In genomic region chr7:726854-727103, GRCh38 we compare ENCODE assay signal across 8 cellular contexts. TPM values are rescaled to one million over a fixed set of nuclear protein-coding genes. Genes with fewer than 3 reads are reported as not detected.
DNase-seq lines count a peak whose midpoint lies in the region; ATAC-seq and TF ChIP-seq lines count a peak whose summit lies in the region.

No MANE protein-coding gene starts in this region.

- no peaks in the 10 kb centered on the region for H4K20me1 ChIP-seq in SK-N-SH (ENCODE audit: insufficient read depth)

- H3K9me2 ChIP-seq in SK-N-SH, result no peaks in the 10 kb centered on the region

- H3K27ac ChIP-seq in SK-N-SH (ENCODE audit: low read depth in 2 of 2, low read length in 1 of 2) (peak overlapping the region; percentile 50 to 76; a peak in 3 of 4 replicates), esophagus (ENCODE audit: low read depth in 2 of 2, low read length in 1 of 2) (peak overlapping the region in 1 of 2 donors; percentile 50), rectal smooth muscle tissue (ENCODE audit: low read depth, low read length) (peak overlapping the region; percentile 30)

- no peak overlapping the region for H2AFZ ChIP-seq in SK-N-SH (ENCODE audit: low read depth)

- DNase-seq in SK-N-SH (no peak), LNCaP clone FGC (ENCODE audit: low read depth) (no peak), GM19238 (ENCODE audit: insufficient read length, low spot score) (no peak)
- no peak for DNase-seq in NK-92 treated with Interleukin-12 subunit alpha and Interleukin-12 subunit beta, amount 100 ng/mL, for 24 hours (lab: John Stamatoyannopoulos, UW)

- H3K79me2 ChIP-seq in SK-N-SH (ENCODE audit: insufficient read depth), result peaks cover 55% of the 10 kb centered on the region; the same call in 1 of the 2 replicates

- POLR2A ChIA-PET in SK-N-SH (lab: Yijun Ruan, JAX), result interaction anchor here (1.4 to 2.0 kb wide), 2 partner anchors 30 to 41 kb away, joined by 4 to 25 read pairs; no protein-coding TSS in a partner anchor

- H3K9ac ChIP-seq in SK-N-SH, result peak overlapping the region; percentile 60
- peak overlapping the region; percentile 39 for H3K9ac ChIP-seq in rectal smooth muscle tissue (ENCODE audit: low read length)

- TF ChIP-seq CTCF in SK-N-SH (IDR thresholded peaks at IDR 0.05), result no peak
- no peak for TF ChIP-seq CTCF in LNCaP clone FGC (IDR thresholded peaks at IDR 0.05; ENCODE audit: control insufficient read depth, extremely low read depth, insufficient read depth)

- H3K27me3 ChIP-seq in SK-N-SH (ENCODE audit: insufficient read depth) (no peaks in the 10 kb centered on the region), esophagus (ENCODE audit: control insufficient read depth in 1 of 2, insufficient read depth in 2 of 2, low read length in 2 of 2) (no peaks in the 10 kb centered on the region), rectal smooth muscle tissue (ENCODE audit: control insufficient read depth, insufficient read depth, low read length) (no peaks in the 10 kb centered on the region)

- H3K4me3 ChIP-seq in SK-N-SH (ENCODE audit: low read depth in 2 of 2, low read length in 1 of 2), result peak overlapping the region; percentile 73 to 83
- peak overlapping the region; percentile 77 for H3K4me3 ChIP-seq in LNCaP clone FGC (ENCODE audit: low read depth, low read length)
- H3K4me3 ChIP-seq in esophagus (ENCODE audit: low read depth in 1 of 2, low read length in 2 of 2), result peak overlapping the region; percentile 86 to 93
- H3K4me3 ChIP-seq in rectal smooth muscle tissue (ENCODE audit: low read length), result peak overlapping the region; percentile 87

- H3K4me1 ChIP-seq in SK-N-SH (ENCODE audit: control insufficient read depth in 1 of 2, insufficient read depth in 2 of 2, low read depth in 1 of 2, low read length in 1 of 2) (peaks cover 7 to 20% of the 10 kb centered on the region in 2 experiments; a peak in 3 of 4 replicates), esophagus (ENCODE audit: control insufficient read depth in 2 of 2, insufficient read depth in 2 of 2, low read length in 1 of 2) (peaks cover 5 to 10% of the 10 kb centered on the region in 2 donors), rectal smooth muscle tissue (ENCODE audit: control insufficient read depth, insufficient read depth, low read length) (peaks cover 4% of the 10 kb centered on the region)

- ATAC-seq in SK-N-SH treated with all-trans-retinoic acid at 6 μM for 48 hours (no peak), HG03175 (IDR thresholded peaks at IDR 0.05; ENCODE audit: unreplicated experiment) (no peak)

- H3F3A ChIP-seq in SK-N-SH (replicated peaks; ENCODE audit: insufficient read depth), result no peaks in the 10 kb centered on the region

- TF ChIP-seq EP300 in SK-N-SH (IDR thresholded peaks at IDR 0.05; ENCODE audit: borderline replicate concordance in 1 of 2, low read depth in 1 of 2, low read length in 1 of 2), result no peak

- TF ChIP-seq RAD21 in SK-N-SH (IDR thresholded peaks at IDR 0.05; ENCODE audit: low read length), result no peak

- H3K9me3 ChIP-seq in SK-N-SH (no peaks in the 10 kb centered on the region), esophagus (ENCODE audit: control insufficient read depth in 2 of 2, insufficient read depth in 1 of 2, low read depth in 1 of 2, low read length in 1 of 2) (no peaks in the 10 kb centered on the region)

- H3K36me3 ChIP-seq in SK-N-SH (replicated peaks in 1 of 2; ENCODE audit: control insufficient read depth in 1 of 2, insufficient read depth in 2 of 2, low read length in 1 of 2) (peaks cover 7 to 37% of the 10 kb centered on the region in 2 experiments), esophagus (ENCODE audit: control insufficient read depth in 2 of 2, insufficient read depth in 2 of 2, low read length in 1 of 2) (peaks cover 0 to 12% of the 10 kb centered on the region in 2 donors), rectal smooth muscle tissue (ENCODE audit: control insufficient read depth, insufficient read depth, low read length) (peaks cover 6% of the 10 kb centered on the region)

- H3K4me2 ChIP-seq in SK-N-SH, result peak overlapping the region; percentile 95; the same call in 1 of the 2 replicates

- CTCF ChIA-PET in SK-N-SH (lab: Yijun Ruan, JAX), result interaction anchor here (0.6 to 1.4 kb wide), 4 partner anchors 10 to 394 kb away, joined by 3 to 5 read pairs (median 4); no protein-coding TSS in a partner anchor

- WGBS in SK-N-SH (ENCODE audit: low lambda C conversion rate), result 0% methylated on average over 13 of the region's 39 CpGs
- 0% methylated on average over 13 to 39 of the region's 39 CpGs for WGBS in esophagus, 2 donors

TF ChIP-seq in SK-N-SH, 30 proteins besides CTCF, POLR2A, EP300 and RAD21 (continues in another document):
- TF ChIP-seq RCOR1 (IDR thresholded peaks at IDR 0.05; ENCODE audit: low read length) (no peak), FOXJ3 (CRISPR knock-in tag; IDR thresholded peaks at IDR 0.05) (no peak), YY1 (IDR thresholded peaks at IDR 0.05; ENCODE audit: low read depth) (no peak), JUND (IDR thresholded peaks at IDR 0.05) (no peak), MEF2A (IDR thresholded peaks at IDR 0.05; ENCODE audit: borderline replicate concordance, low read depth) (no peak), RFX5 (IDR thresholded peaks at IDR 0.05; ENCODE audit: low read length) (no peak), FOSL2 (IDR thresholded peaks at IDR 0.05; ENCODE audit: borderline replicate concordance, low read depth) (no peak), SIN3A (IDR thresholded peaks at IDR 0.05; ENCODE audit: borderline replicate concordance, low read depth, low read length) (no peak), TEAD4 (IDR thresholded peaks at IDR 0.05; ENCODE audit: borderline replicate concordance, insufficient read depth) (no peak), NFIC (IDR thresholded peaks at IDR 0.05; ENCODE audit: borderline replicate concordance) (no peak), NRF1 (IDR thresholded peaks at IDR 0.05; ENCODE audit: low read depth, low read length) (no peak), ELF1 (IDR thresholded peaks at IDR 0.05) (no peak)

TF ChIP-seq in SK-N-SH treated with all-trans-retinoic acid at 6 μM for 48 hours, 23 proteins besides CTCF, POLR2A, EP300 and RAD21 (continues in another document):
- TF ChIP-seq ESRRG (CRISPR knock-in tag; IDR thresholded peaks at IDR 0.05) (no peak), SNAI2 (CRISPR knock-in tag; IDR thresholded peaks at IDR 0.05) (no peak), ARNTL (CRISPR knock-in tag; IDR thresholded peaks at IDR 0.05; ENCODE audit: borderline replicate concordance, low read depth) (no peak), PPARA (CRISPR knock-in tag; IDR thresholded peaks at IDR 0.05; ENCODE audit: borderline replicate concordance) (no peak), RARB (CRISPR knock-in tag; IDR thresholded peaks at IDR 0.05) (no peak), ISL1 (CRISPR knock-in tag; IDR thresholded peaks at IDR 0.05) (no peak), TSHZ2 (CRISPR knock-in tag; IDR thresholded peaks at IDR 0.05) (no peak), ZC3H10 (CRISPR knock-in tag; IDR thresholded peaks at IDR 0.05) (no peak), ZNF70 (CRISPR knock-in tag; IDR thresholded peaks at IDR 0.05) (no peak), CSDC2 (CRISPR knock-in tag; IDR thresholded peaks at IDR 0.05) (no peak), BACH2 (CRISPR knock-in tag; IDR thresholded peaks at IDR 0.05; ENCODE audit: borderline replicate concordance) (no peak), PATZ1 (CRISPR knock-in tag; IDR thresholded peaks at IDR 0.05; ENCODE audit: borderline replicate concordance) (no peak), TCF4 (CRISPR knock-in tag; IDR thresholded peaks at IDR 0.05; ENCODE audit: borderline replicate concordance) (no peak), GLIS3 (CRISPR knock-in tag; IDR thresholded peaks at IDR 0.05) (no peak)

RNA-seq across cellular contexts. Expression of gene DNAAF5, which starts 0.3 kb away (rescaled TPM):
- polyA plus RNA-seq in SK-N-SH (2012; rRNA removed), result 51.8 and 58.5 TPM in 2 replicates
- polyA plus RNA-seq in SK-N-SH (2012; cell fraction: cytosol; rRNA removed), result 29.0 and 41.8 TPM in 2 replicates
- 74.3 and 79.4 TPM in 2 replicates for polyA plus RNA-seq in SK-N-SH (2012; cell fraction: nucleus; rRNA removed)
- polyA plus RNA-seq in esophagus, result 10 to 100 TPM in 1 of 2 donors, 1 to 10 TPM in 1; 7.8 to 14.6 TPM

RNA-seq across cellular contexts. Expression of gene PRKAR1B, which starts 0.3 kb away (rescaled TPM):
- polyA plus RNA-seq in SK-N-SH (2012; rRNA removed), result 50.5 and 63.7 TPM in 2 replicates
- 43.8 and 69.6 TPM in 2 replicates for polyA plus RNA-seq in SK-N-SH (2012; cell fraction: cytosol; rRNA removed)
- polyA plus RNA-seq in SK-N-SH (2012; cell fraction: nucleus; rRNA removed), result 55.8 and 70.9 TPM in 2 replicates
- polyA plus RNA-seq in esophagus, result 10 to 100 TPM; 10.4 to 10.9 TPM
